In the genomic region with DNA sequence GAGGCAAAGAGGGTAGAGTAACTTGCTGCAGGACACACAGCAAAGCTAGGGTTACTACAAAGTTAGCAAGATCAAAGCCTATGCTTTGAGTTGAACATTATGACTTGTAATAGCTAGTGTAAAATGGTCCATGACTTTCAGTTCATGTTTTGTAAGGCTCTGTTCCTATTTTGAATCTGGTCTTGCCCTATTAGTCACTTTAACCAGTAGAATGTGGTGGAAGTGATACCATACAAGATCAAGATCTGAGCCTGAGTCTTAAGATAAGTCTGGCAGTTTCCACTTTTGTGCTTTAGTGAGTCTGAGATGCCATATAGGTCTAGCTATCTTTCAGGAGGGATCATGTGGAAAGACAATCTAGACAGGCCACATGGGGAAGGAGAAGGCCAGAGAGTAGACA, we compare ENCODE assay signal across 13 cellular contexts.
DNase-seq lines count a peak whose midpoint lies in the region; ATAC-seq lines count a peak whose summit lies in the region.
"Had no signal": no experiment of that assay in that cellular context is flagged by ENCODE, and none has a peak within 500 bp of the region (broad histone marks: within the 10 kb centered on the region; RNA-seq: fewer than 3 reads in every experiment).

No MANE protein-coding gene starts in this region.

- no peaks in the 10 kb centered on the region for H3K9me3 Mint-ChIP-seq in stimulated activated memory B cell treated with anti-CD40 and anti-IgM and Interleukin-4, amounts not matched to agents 10 μg/mL and 1 μg/mL and 100 μg/mL, for 72 hours
- peaks cover 5% of the 10 kb centered on the region for H3K9me3 Mint-ChIP-seq in activated T-cell treated with anti-CD3 and anti-CD28 coated beads, Interleukin-2, amount 50 U/mL, for 4 hours

- ATAC-seq in GM19351 (IDR thresholded peaks at IDR 0.05; ENCODE audit: unreplicated experiment) (peak; percentile 98), HG02870 (IDR thresholded peaks at IDR 0.05; ENCODE audit: unreplicated experiment) (peak; percentile 99)
- peak; percentile 58 for ATAC-seq in stimulated activated memory B cell treated with anti-CD40 and anti-IgM and Interleukin-4, amounts not matched to agents 10 μg/mL and 1 μg/mL and 100 μg/mL, for 72 hours
- no peak for ATAC-seq in activated T-cell treated with anti-CD3 and anti-CD28 coated beads, Interleukin-2, amount 50 U/mL, for 4 hours
- ATAC-seq: activated CD4-positive, CD25-positive, alpha-beta regulatory T cell treated with anti-CD3 and anti-CD28 coated beads, Interleukin-2, amount 50 U/mL, for 24 hours; activated naive CD4-positive, alpha-beta T cell treated with anti-CD3 and anti-CD28 coated beads, Interleukin-2, amount 50 U/mL, for 72 hours had no signal

- H3K27ac Mint-ChIP-seq in stimulated activated memory B cell treated with anti-CD40 and anti-IgM and Interleukin-4, amounts not matched to agents 10 μg/mL and 1 μg/mL and 100 μg/mL, for 72 hours = no peak overlapping the region
- H3K27ac Mint-ChIP-seq: activated naive CD4-positive, alpha-beta T cell treated with anti-CD3 and anti-CD28 coated beads, Interleukin-2, amount 50 U/mL, for 72 hours; naive B cell had no signal

- H3K36me3 Mint-ChIP-seq in stimulated activated memory B cell treated with anti-CD40 and anti-IgM and Interleukin-4, amounts not matched to agents 10 μg/mL and 1 μg/mL and 100 μg/mL, for 72 hours = no peaks in the 10 kb centered on the region
- H3K36me3 Mint-ChIP-seq in activated T-cell treated with anti-CD3 and anti-CD28 coated beads, Interleukin-2, amount 50 U/mL, for 4 hours (ENCODE audit: insufficient read depth) = no peaks in the 10 kb centered on the region
- H3K36me3 Mint-ChIP-seq: activated naive CD4-positive, alpha-beta T cell treated with anti-CD3 and anti-CD28 coated beads, Interleukin-2, amount 50 U/mL, for 72 hours; naive B cell had no signal

- H3K27me3 Mint-ChIP-seq in stimulated activated memory B cell treated with anti-CD40 and anti-IgM and Interleukin-4, amounts not matched to agents 10 μg/mL and 1 μg/mL and 100 μg/mL, for 72 hours = no peaks in the 10 kb centered on the region
- H3K27me3 Mint-ChIP-seq in activated T-cell treated with anti-CD3 and anti-CD28 coated beads, Interleukin-2, amount 50 U/mL, for 4 hours (ENCODE audit: low read depth) = no peaks in the 10 kb centered on the region
- H3K27me3 Mint-ChIP-seq: naive B cell had no signal

- DNase-seq in KBM-7 (peak; percentile 8), amygdala (lab: John Stamatoyannopoulos, UW) (no peak), NCI-H510A (lab: John Stamatoyannopoulos, UW) (no peak)
- DNase-seq in activated T-cell treated with anti-CD3 and anti-CD28 coated beads, Interleukin-2, amount 50 U/mL, for 4 hours = no peak
- DNase-seq: DMS79 treated with DMSO at 0.1 percent for 48 hours; effector memory CD4-positive, alpha-beta T cell; naive B cell; substantia nigra had no signal

- no peaks in the 10 kb centered on the region for H3K4me1 Mint-ChIP-seq in stimulated activated memory B cell treated with anti-CD40 and anti-IgM and Interleukin-4, amounts not matched to agents 10 μg/mL and 1 μg/mL and 100 μg/mL, for 72 hours
- no peaks in the 10 kb centered on the region for H3K4me1 Mint-ChIP-seq in activated T-cell treated with anti-CD3 and anti-CD28 coated beads, Interleukin-2, amount 50 U/mL, for 4 hours (ENCODE audit: low read depth)
- H3K4me1 Mint-ChIP-seq: naive B cell had no signal

- in situ Hi-C loops in KBM-7 (cut with MboI; ENCODE audit: low pct_unique_long_range_greater_than_20kb, low sequenced_read_pairs) = no loop called here

- no peak overlapping the region for H3K4me3 Mint-ChIP-seq in stimulated activated memory B cell treated with anti-CD40 and anti-IgM and Interleukin-4, amounts not matched to agents 10 μg/mL and 1 μg/mL and 100 μg/mL, for 72 hours
- no peak overlapping the region for H3K4me3 Mint-ChIP-seq in activated T-cell treated with anti-CD3 and anti-CD28 coated beads, Interleukin-2, amount 50 U/mL, for 4 hours
- H3K4me3 Mint-ChIP-seq: naive B cell had no signal

Comparison
In these comparisons a context has a peak if more than half of its experiments do, and no peak if none do; other contexts are left out.
1. ATAC-seq: peak in GM19351 (single experiment), HG02870 (single experiment) and stimulated activated memory B cell treated with anti-CD40 and anti-IgM and Interleukin-4, amounts not matched to agents 10 μg/mL and 1 μg/mL and 100 μg/mL, for 72 hours (single experiment); none in activated T-cell treated with anti-CD3 and anti-CD28 coated beads, Interleukin-2, amount 50 U/mL, for 4 hours (0 of 2).